21 cellular contexts compared by ENCODE assay signal in the genomic region with DNA sequence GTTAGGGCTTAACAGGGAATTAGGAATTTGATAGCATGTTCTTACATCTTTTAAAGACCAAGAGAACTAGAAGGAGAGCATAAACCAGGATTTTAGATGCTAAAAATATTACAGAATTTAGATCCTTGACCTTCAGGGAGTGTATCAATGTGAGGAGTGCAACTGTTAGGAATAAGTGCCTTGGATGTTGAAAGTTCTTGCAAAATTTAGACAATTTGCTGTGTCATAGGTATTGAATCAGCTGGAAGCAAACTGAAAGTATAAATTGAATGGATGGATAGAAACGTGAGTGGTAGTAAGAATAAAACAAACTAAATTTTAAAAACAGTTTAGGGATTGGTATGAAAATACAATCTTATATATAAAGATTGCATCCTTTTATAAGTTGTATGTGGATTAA. TPM values are rescaled to one million over a fixed set of nuclear protein-coding genes. Genes with fewer than 3 reads are reported as not detected.
A peak's percentile ranks its signal among the peaks of the same experiment; 100 is the strongest.
DNase-seq lines count a peak whose midpoint lies in the region; ATAC-seq, FAIRE-seq and TF ChIP-seq lines count a peak whose summit lies in the region.
"Had no signal": no experiment of that assay in that cellular context is flagged by ENCODE, and none has a peak within 500 bp of the region (broad histone marks: within the 10 kb centered on the region; RNA-seq: fewer than 3 reads in every experiment).

No MANE protein-coding gene starts in this region.

- H3K27ac ChIP-seq in K562 (ENCODE audit: extremely low read depth, low read depth, low read length) (no peak overlapping the region), left lung (no peak overlapping the region), suprapubic skin (no peak overlapping the region), body of pancreas (no peak overlapping the region)
- H3K27ac ChIP-seq: BLaER1, prostate gland had no signal

- no peak for TF ChIP-seq RAD21 in K562 (CRISPR knock-in tag; conservative IDR thresholded peaks at IDR 0.05 in 1 of 2, IDR thresholded peaks at IDR 0.05 in 1 of 2)

- CTCF ChIA-PET in K562 (lab: Yijun Ruan, JAX; ENCODE audit: low intra/inter-chr PET ratio) = no interaction called here

- no peak for FAIRE-seq in K562 (lab: Jason Lieb, UNC)
- FAIRE-seq: islet of Langerhans had no signal

- peaks cover 0 to 2% of the 10 kb centered on the region in 2 experiments; a peak in 1 of 5 replicates for H3K4me1 ChIP-seq in K562 (replicated peaks in 1 of 2; ENCODE audit: control insufficient read depth in 2 of 2, insufficient read depth in 2 of 2, low read length in 2 of 2)
- H3K4me1 ChIP-seq in left lung = peaks cover 0 to 13% of the 10 kb centered on the region in 2 donors
- peaks cover 2% of the 10 kb centered on the region for H3K4me1 ChIP-seq in suprapubic skin
- peaks cover 23% of the 10 kb centered on the region for H3K4me1 ChIP-seq in body of pancreas
- H3K4me1 ChIP-seq: BLaER1, prostate gland had no signal

- WGBS in K562 (ENCODE audit: insufficient coverage, low coverage, missing lambda C conversion rate) = 14% methylated on average over 1 of the region's 1 CpG
- WGBS in suprapubic skin = 48% methylated on average over 1 of the region's 1 CpG
- 51 to 52% methylated on average over 1 of the region's 1 CpG for WGBS in body of pancreas, 2 donors

- H3K27me3 ChIP-seq in K562 (ENCODE audit: control insufficient read depth in 2 of 2, insufficient read depth in 2 of 2, low read length in 2 of 2) = no peaks in the 10 kb centered on the region
- no peaks in the 10 kb centered on the region for H3K27me3 ChIP-seq in left lung
- H3K27me3 ChIP-seq in suprapubic skin = no peaks in the 10 kb centered on the region
- H3K27me3 ChIP-seq in body of pancreas = no peaks in the 10 kb centered on the region
- H3K27me3 ChIP-seq: BLaER1 had no signal

- no peaks in the 10 kb centered on the region for H3K9me1 ChIP-seq in K562 (ENCODE audit: control insufficient read depth, insufficient read depth, low read length)

- POLR2A ChIA-PET in K562 (lab: Yijun Ruan, JAX) = interaction anchor here (0.6 to 1.8 kb wide), 4 partner anchors 9 to 34 kb away, joined by 3 to 7 read pairs (median 4); a partner anchor contains a TSS

- TF ChIP-seq POLR2A in K562 (conservative IDR thresholded peaks at IDR 0.05) = no peak
- no peak for TF ChIP-seq POLR2A in suprapubic skin (IDR thresholded peaks at IDR 0.05)
- TF ChIP-seq POLR2A in body of pancreas (IDR thresholded peaks at IDR 0.05) = no peak

- TF ChIP-seq EP300 in K562 (IDR thresholded peaks at IDR 0.05; ENCODE audit: low read length) = peak; percentile 67; the same call in 1 of the 2 replicates
- TF ChIP-seq EP300 in suprapubic skin (IDR thresholded peaks at IDR 0.05) = no peak

- H3K4me2 ChIP-seq in K562 (ENCODE audit: insufficient read depth, low read length) = no peak overlapping the region
- H3K4me2 ChIP-seq: BLaER1 had no signal

- H4K20me1 ChIP-seq in K562 (replicated peaks; ENCODE audit: control insufficient read depth, insufficient read depth, low read length) = no peaks in the 10 kb centered on the region
- H4K20me1 ChIP-seq: BLaER1 had no signal

- intact Hi-C loops in K562 (cut with micrococcal nuclease) (no loop called here), left lung (cut with DNase I) (no loop called here), body of pancreas (cut with DNase I) (no loop called here)

- DNase-seq in AG20443 (ENCODE audit: low spot score) = peak; percentile 42
- peak; percentile 19 for DNase-seq in LHCN-M2 (ENCODE audit: low read depth)
- DNase-seq in K562 (ENCODE audit: extremely low read depth in 1 of 4, low spot score in 3 of 4) = peak in 1 of 4 experiments; percentile 13
- DNase-seq in left lung = no peak
- DNase-seq in suprapubic skin (ENCODE audit: low spot score in 2 of 2) = no peak
- no peak for DNase-seq in anterior cingulate cortex (lab: John Stamatoyannopoulos, UW)
- no peak for DNase-seq in body of pancreas
- DNase-seq: activated CD8-positive, alpha-beta memory T cell treated with anti-CD3 and anti-CD28 coated beads, Interleukin-2, amount 10 ng/mL, durations not matched to agents 7 days and 5 days; amygdala; DMS 273 treated with DMSO at 0.1 percent for 48 hours; head of caudate nucleus; naive thymus-derived CD8-positive, alpha-beta T cell; NCI-H1694; NCI-H2227 treated with DMSO at 0.1 percent for 48 hours; NK-92 treated with Interleukin-12 subunit alpha and Interleukin-12 subunit beta, amount 100 ng/mL, for 24 hours; Right ventricle myocardium superior had no signal

- H3K4me3 ChIP-seq in K562 = no peak overlapping the region
- H3K4me3 ChIP-seq in left lung = no peak overlapping the region
- no peak overlapping the region for H3K4me3 ChIP-seq in suprapubic skin
- no peak overlapping the region for H3K4me3 ChIP-seq in body of pancreas
- H3K4me3 ChIP-seq: BLaER1, prostate gland had no signal

- no peaks in the 10 kb centered on the region for H3K36me3 ChIP-seq in K562 (ENCODE audit: control insufficient read depth, insufficient read depth, low read length)
- H3K36me3 ChIP-seq in left lung = no peaks in the 10 kb centered on the region
- no peaks in the 10 kb centered on the region for H3K36me3 ChIP-seq in suprapubic skin
- H3K36me3 ChIP-seq in body of pancreas (replicated peaks in 1 of 2; ENCODE audit: insufficient read depth in 1 of 2, low read depth in 2 of 2) = no peaks in the 10 kb centered on the region
- H3K36me3 ChIP-seq: BLaER1, prostate gland had no signal

- H2AFZ ChIP-seq in K562 (ENCODE audit: low read depth, low read length) = no peak overlapping the region

- BruUV-seq in K562 (replicated peaks; lab: Mats Ljungman, UMichigan) = no TSS peak

- H3K79me2 ChIP-seq in K562 (ENCODE audit: control insufficient read depth, insufficient read depth, low read length) = peaks cover 6% of the 10 kb centered on the region; the same call in 2 of the 3 replicates

- H3K9ac ChIP-seq in K562 (ENCODE audit: insufficient read depth in 1 of 2, low read depth in 2 of 2, low read length in 2 of 2) = no peak overlapping the region
- H3K9ac ChIP-seq: BLaER1 had no signal

- TF ChIP-seq CTCF in K562 (IDR thresholded peaks at IDR 0.05 in 2 of 3, conservative IDR thresholded peaks at IDR 0.05 in 1 of 3; ENCODE audit: insufficient read depth in 2 of 3, low read depth in 1 of 3, low read length in 3 of 3) = no peak
- TF ChIP-seq CTCF in left lung (IDR thresholded peaks at IDR 0.05) = no peak
- no peak for TF ChIP-seq CTCF in suprapubic skin (IDR thresholded peaks at IDR 0.05)
- TF ChIP-seq CTCF in body of pancreas (IDR thresholded peaks at IDR 0.05) = no peak

- H3K9me3 ChIP-seq in K562 (replicated peaks; ENCODE audit: control insufficient read depth, insufficient read depth, low read depth, low read length) = no peaks in the 10 kb centered on the region
- no peaks in the 10 kb centered on the region for H3K9me3 ChIP-seq in left lung
- no peaks in the 10 kb centered on the region for H3K9me3 ChIP-seq in suprapubic skin
- no peaks in the 10 kb centered on the region for H3K9me3 ChIP-seq in body of pancreas
- H3K9me3 ChIP-seq: prostate gland had no signal

- in situ Hi-C loops in K562 (cut with MboI) = no loop called here

- peak; percentile 67 for ATAC-seq in K562
- peak; percentile 21 for ATAC-seq in left lung
- no peak for ATAC-seq in GM21529 (IDR thresholded peaks at IDR 0.05; ENCODE audit: unreplicated experiment)
- no peak for ATAC-seq in body of pancreas
- ATAC-seq: activated CD4-positive, CD25-positive, alpha-beta regulatory T cell treated with anti-CD3 and anti-CD28 coated beads, Interleukin-2, amount 50 U/mL, for 24 hours; activated CD8-positive, alpha-beta memory T cell treated with anti-CD3 and anti-CD28 coated beads, Interleukin-2, amount 10 ng/mL, durations not matched to agents 7 days and 5 days; naive thymus-derived CD8-positive, alpha-beta T cell had no signal

RNA-seq across cellular contexts. Expression of a gene that starts 27.7 kb away (rescaled TPM):
- total RNA-seq in LHCN-M2 (2014; rRNA removed) (4.7 and 9.8 TPM in 2 replicates), K562 (2014; rRNA removed) (6.9 and 7.8 TPM in 2 replicates), K562 (2014; rRNA removed; fragmentation: Illumina TruSeq; extraction: Trizol) (15.3 and 16.9 TPM in 2 replicates), K562 (2015; rRNA removed; fragmentation: Illumina TruSeq; extraction: Trizol) (12.0 and 16.5 TPM in 2 replicates), K562 (2021) (15.6 and 17.9 TPM in 2 replicates), left lung (10 to 100 TPM; 41.6 to 45.9 TPM), suprapubic skin (10 to 100 TPM; 28.4 to 90.7 (median 30.8) TPM), body of pancreas (10 to 100 TPM; 18.2 to 33.0 TPM)
- polyA plus RNA-seq in LHCN-M2 (2012) = 3.2 TPM
- 182 and 275 TPM in 2 replicates for total RNA-seq in K562 (2011; cell fraction: chromatin; rRNA removed; ENCODE audit: low replicate concordance)
- 62.9 and 69.9 TPM in 2 replicates for total RNA-seq in K562 (2011; cell fraction: nucleolus; rRNA removed)
- 103 and 122 TPM in 2 replicates for total RNA-seq in K562 (2011; cell fraction: nucleoplasm; rRNA removed)
- polyA plus RNA-seq in K562 (2011; rRNA removed) (13.6 and 15.7 TPM in 2 replicates), K562 (2014; fragmentation: Illumina TruSeq; extraction: Trizol) (9.7 and 14.0 TPM in 2 replicates), K562 (2014; fragmentation: Nextera tagmentation; extraction: Ambion mirVana) (1 to 10 TPM in 1 of 2 experiments, under 1 TPM in 1; 0.73 to 1.1 TPM), K562 (2014; rRNA removed) (6.9 and 7.9 TPM in 2 replicates)
- polyA plus RNA-seq in K562 (2011; cell fraction: cytosol; rRNA removed) = 14.8 and 18.9 TPM in 2 replicates
- polyA plus RNA-seq in K562 (2011; cell fraction: nucleus; rRNA removed) = 50.2 and 59.9 TPM in 2 replicates
- polyA plus RNA-seq in K562 (2012) = 3.4 and 5.3 TPM in 2 replicates
- polyA minus RNA-seq in K562 (2011; rRNA and poly(A)+ RNA removed) = 110 and 112 TPM in 2 replicates
- polyA minus RNA-seq in K562 (2011; cell fraction: cytosol; rRNA and poly(A)+ RNA removed) = 13.2 and 15.7 TPM in 2 replicates
- polyA minus RNA-seq in K562 (2011; cell fraction: nucleus; rRNA and poly(A)+ RNA removed) = 85.2 and 142 TPM in 2 replicates

RNA-seq across cellular contexts. Expression of a gene that starts 34.5 kb away (rescaled TPM):
- total RNA-seq in LHCN-M2 (2014; rRNA removed) (78.4 and 107 TPM in 2 replicates), K562 (2014; rRNA removed) (98.8 and 112 TPM in 2 replicates), K562 (2014; rRNA removed; fragmentation: Illumina TruSeq; extraction: Trizol) (168 and 186 TPM in 2 replicates), K562 (2015; rRNA removed; fragmentation: Illumina TruSeq; extraction: Trizol) (118 and 125 TPM in 2 replicates), K562 (2021) (91.4 and 94.6 TPM in 2 replicates), left lung (10 to 100 TPM; 10.9 to 11.9 TPM), suprapubic skin (10 to 100 TPM in 2 of 4 donors, 1 to 10 TPM in 2; 4.1 to 13.3 (median 7.6) TPM), body of pancreas (1 to 10 TPM in 1 of 2 donors, under 1 TPM in 1; 0.52 to 1.3 TPM)
- polyA plus RNA-seq in LHCN-M2 (2012) = 44.9 TPM
- 49.3 and 60.2 TPM in 2 replicates for total RNA-seq in K562 (2011; cell fraction: chromatin; rRNA removed; ENCODE audit: low replicate concordance)
- 52.5 and 54.5 TPM in 2 replicates for total RNA-seq in K562 (2011; cell fraction: nucleolus; rRNA removed)
- 53.1 and 59.8 TPM in 2 replicates for total RNA-seq in K562 (2011; cell fraction: nucleoplasm; rRNA removed)
- polyA plus RNA-seq in K562 (2011; rRNA removed) (320 and 356 TPM in 2 replicates), K562 (2014; fragmentation: Illumina TruSeq; extraction: Trizol) (197 and 225 TPM in 2 replicates), K562 (2014; fragmentation: Nextera tagmentation; extraction: Ambion mirVana) (100 to 1,000 TPM; 388 to 438 TPM), K562 (2014; rRNA removed) (168 and 181 TPM in 2 replicates)
- polyA plus RNA-seq in K562 (2011; cell fraction: cytosol; rRNA removed) = 216 and 296 TPM in 2 replicates
- 130 and 199 TPM in 2 replicates for polyA plus RNA-seq in K562 (2011; cell fraction: nucleus; rRNA removed)
- polyA plus RNA-seq in K562 (2012) = 117 and 137 TPM in 2 replicates
- polyA minus RNA-seq in K562 (2011; rRNA and poly(A)+ RNA removed) = 137 and 150 TPM in 2 replicates
- 51.0 and 60.2 TPM in 2 replicates for polyA minus RNA-seq in K562 (2011; cell fraction: cytosol; rRNA and poly(A)+ RNA removed)
- polyA minus RNA-seq in K562 (2011; cell fraction: nucleus; rRNA and poly(A)+ RNA removed) = 35.4 and 57.3 TPM in 2 replicates

Comparison
In these comparisons a context has a peak if more than half of its experiments do, and no peak if none do; other contexts are left out.
1. DNase-seq: peak in AG20443 (single experiment) and LHCN-M2 (single experiment); none in left lung (0 of 2), suprapubic skin (0 of 2), anterior cingulate cortex (0 of 58) and body of pancreas (0 of 4).
2. ATAC-seq: peak in K562 (single experiment) and left lung (single experiment); none in GM21529 (single experiment) and body of pancreas (single experiment).